ENCODE assay signal across 9 cellular contexts in the genomic region with DNA sequence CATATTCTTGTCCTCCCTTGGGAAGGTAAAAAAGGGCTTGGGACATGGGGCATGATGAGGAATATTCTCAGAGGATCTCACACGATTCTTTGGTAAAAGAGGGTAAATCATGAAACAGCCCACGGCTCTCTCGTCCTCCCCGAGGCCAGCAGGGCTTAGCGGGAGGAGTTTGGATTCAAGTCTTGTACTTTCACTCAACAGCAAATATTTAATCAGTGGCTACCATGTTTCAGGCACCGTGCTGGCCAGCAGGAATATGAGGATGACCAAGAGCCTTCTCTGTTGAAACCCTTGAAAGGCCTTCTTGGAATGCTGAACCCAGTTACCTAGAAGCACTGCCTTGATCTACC. TPM values are rescaled to one million over a fixed set of nuclear protein-coding genes. Genes with fewer than 3 reads are reported as not detected.
DNase-seq lines count a peak whose midpoint lies in the region; ATAC-seq, FAIRE-seq and TF ChIP-seq lines count a peak whose summit lies in the region.
"Had no signal": no experiment of that assay in that cellular context is flagged by ENCODE, and none has a peak within 500 bp of the region (broad histone marks: within the 10 kb centered on the region; RNA-seq: fewer than 3 reads in every experiment).

No MANE protein-coding gene starts in this region.

- H3K27me3 Mint-ChIP-seq in activated CD4-positive, alpha-beta T cell treated with anti-CD3 and anti-CD28 coated beads, Interleukin-2, amount 10 ng/mL, durations not matched to agents 7 days and 5 days: no peaks in the 10 kb centered on the region
- no peaks in the 10 kb centered on the region for H3K27me3 Mint-ChIP-seq in activated naive CD8-positive, alpha-beta T cell treated with anti-CD3 and anti-CD28 coated beads for 36 hours

- WGBS in HepG2 (ENCODE audit: low lambda C conversion rate): 56% methylated on average over 6 of the region's 6 CpGs
- WGBS in suprapubic skin: 51% methylated on average over 6 of the region's 6 CpGs

- FAIRE-seq in HepG2 (lab: Jason Lieb, UNC): no peak

- POLR2A ChIA-PET in activated CD4-positive, alpha-beta T cell treated with anti-CD3 and anti-CD28 coated beads, Interleukin-2, amount 10 ng/mL, durations not matched to agents 7 days and 5 days (lab: Charles Lee): no interaction called here
- POLR2A ChIA-PET in HepG2 (lab: Yijun Ruan, JAX): interaction anchor here (0.6 to 1.3 kb wide), 3 partner anchors 8 to 160 kb away, joined by 3 to 4 read pairs (median 4); partner anchors contain the start of genes HEXIM1 and MAP3K14

- no peaks in the 10 kb centered on the region for H3K27me3 ChIP-seq in HepG2 (ENCODE audit: control insufficient read depth in 1 of 2, insufficient read depth in 2 of 2, low read length in 2 of 2)
- no peaks in the 10 kb centered on the region for H3K27me3 ChIP-seq in suprapubic skin

- peak overlapping the region; percentile 30 for H3K4me3 Mint-ChIP-seq in activated CD4-positive, alpha-beta T cell treated with anti-CD3 and anti-CD28 coated beads, Interleukin-2, amount 10 ng/mL, durations not matched to agents 7 days and 5 days
- peak overlapping the region; percentile 42 for H3K4me3 Mint-ChIP-seq in activated naive CD8-positive, alpha-beta T cell treated with anti-CD3 and anti-CD28 coated beads for 36 hours
- H3K4me3 Mint-ChIP-seq: neural crest cell had no signal

- H3K79me2 ChIP-seq in HepG2 (ENCODE audit: insufficient read depth, low read length): peaks cover 54% of the 10 kb centered on the region

- H3K36me3 Mint-ChIP-seq in activated CD4-positive, alpha-beta T cell treated with anti-CD3 and anti-CD28 coated beads, Interleukin-2, amount 10 ng/mL, durations not matched to agents 7 days and 5 days (ENCODE audit: low read depth): peaks cover 53% of the 10 kb centered on the region
- H3K36me3 Mint-ChIP-seq in activated naive CD8-positive, alpha-beta T cell treated with anti-CD3 and anti-CD28 coated beads for 36 hours: peaks cover 62% of the 10 kb centered on the region

- H3K27ac Mint-ChIP-seq in activated CD4-positive, alpha-beta T cell treated with anti-CD3 and anti-CD28 coated beads, Interleukin-2, amount 10 ng/mL, durations not matched to agents 7 days and 5 days: peak overlapping the region; percentile 91
- peak overlapping the region; percentile 92 for H3K27ac Mint-ChIP-seq in activated naive CD8-positive, alpha-beta T cell treated with anti-CD3 and anti-CD28 coated beads for 36 hours

- TF ChIP-seq RAD21 in HepG2 (CRISPR knock-in tag; IDR thresholded peaks at IDR 0.05): no peak

- intact Hi-C loops in HepG2 (cut with micrococcal nuclease; ENCODE audit: unreplicated experiment): no loop called here

- no peak overlapping the region for H3K4me3 ChIP-seq in HepG2 (replicated peaks in 1 of 3; ENCODE audit: insufficient read depth in 1 of 3, low read depth in 2 of 3, low read length in 3 of 3)
- H3K4me3 ChIP-seq in suprapubic skin: no peak overlapping the region

- H3K9me3 Mint-ChIP-seq in activated CD4-positive, alpha-beta T cell treated with anti-CD3 and anti-CD28 coated beads, Interleukin-2, amount 10 ng/mL, durations not matched to agents 7 days and 5 days: no peaks in the 10 kb centered on the region
- H3K9me3 Mint-ChIP-seq in activated naive CD8-positive, alpha-beta T cell treated with anti-CD3 and anti-CD28 coated beads for 36 hours: no peaks in the 10 kb centered on the region
- H3K9me3 Mint-ChIP-seq: neural crest cell had no signal

- DNase-seq in activated CD4-positive, alpha-beta T cell treated with anti-CD3 and anti-CD28 coated beads, Interleukin-2, amount 10 ng/mL, durations not matched to agents 7 days and 5 days: no peak
- no peak for DNase-seq in activated CD4-positive, alpha-beta T cell treated with anti-CD3 and anti-CD28 coated beads, Interleukin-2, amount 50 U/mL, for 4 hours
- DNase-seq in activated naive CD8-positive, alpha-beta T cell treated with anti-CD3 and anti-CD28 coated beads for 36 hours: no peak
- DNase-seq in HepG2 (ENCODE audit: low spot score) (no peak), suprapubic skin (ENCODE audit: low spot score in 2 of 2) (no peak), activated gamma-delta T cell treated with Interleukin-2 at 50 U/mL for 16 hours (no peak), NCI-H1092 (lab: John Stamatoyannopoulos, UW) (no peak)
- DNase-seq in stimulated activated CD4-positive, alpha-beta T cell treated with anti-CD3 and anti-CD28 coated beads, Interleukin-4, amount 100 ng/mL, for 24 hours: no peak

- TF ChIP-seq EP300 in HepG2 (IDR thresholded peaks at IDR 0.05; ENCODE audit: low read depth in 2 of 2, low read length in 2 of 2) (no peak), HepG2 (CRISPR knock-in tag; IDR thresholded peaks at IDR 0.05; ENCODE audit: borderline replicate concordance) (no peak), suprapubic skin (IDR thresholded peaks at IDR 0.05) (no peak)

- no TSS peak for BruUV-seq in HepG2 (replicated peaks; lab: Mats Ljungman, UMichigan)

- no peak for ATAC-seq in HepG2

- no peaks in the 10 kb centered on the region for H4K20me1 ChIP-seq in HepG2 (ENCODE audit: insufficient read depth, low read length)

- H3K27ac ChIP-seq in HepG2 (ENCODE audit: extremely low read length, insufficient read depth, low read length) (no peak overlapping the region), suprapubic skin (peak overlapping the region; percentile 86)

- H3K4me1 Mint-ChIP-seq in activated CD4-positive, alpha-beta T cell treated with anti-CD3 and anti-CD28 coated beads, Interleukin-2, amount 10 ng/mL, durations not matched to agents 7 days and 5 days: peaks cover 83% of the 10 kb centered on the region
- peaks cover 77% of the 10 kb centered on the region for H3K4me1 Mint-ChIP-seq in activated naive CD8-positive, alpha-beta T cell treated with anti-CD3 and anti-CD28 coated beads for 36 hours

- no peak overlapping the region for H3K4me2 ChIP-seq in HepG2 (ENCODE audit: low read depth, low read length)

- H3K9me3 ChIP-seq in HepG2 (ENCODE audit: low read length) (no peaks in the 10 kb centered on the region), suprapubic skin (no peaks in the 10 kb centered on the region)

- CTCF ChIA-PET in activated CD4-positive, alpha-beta T cell treated with anti-CD3 and anti-CD28 coated beads, Interleukin-2, amount 10 ng/mL, durations not matched to agents 7 days and 5 days (lab: Charles Lee): interaction anchor here (0.6 to 1.9 kb wide), 7 partner anchors 9 to 172 kb away, joined by 3 to 4 read pairs (median 3); partner anchors contain the start of genes ACBD4 and MAP3K14
- CTCF ChIA-PET in HepG2 (lab: Yijun Ruan, JAX; ENCODE audit: low intra/inter-chr PET ratio, low total read pairs): interaction anchor here (0.6 kb wide), 1 partner anchor 77 kb away, joined by 3 read pairs; no protein-coding TSS in a partner anchor

- H3K36me3 ChIP-seq in HepG2 (replicated peaks in 1 of 2; ENCODE audit: control insufficient read depth in 1 of 2, insufficient read depth in 2 of 2, low read length in 2 of 2): no peaks in the 10 kb centered on the region
- no peaks in the 10 kb centered on the region for H3K36me3 ChIP-seq in suprapubic skin

- no peak overlapping the region for H3K9ac ChIP-seq in HepG2 (ENCODE audit: insufficient read depth, low read depth, low read length)

- H3K4me1 ChIP-seq in HepG2 (ENCODE audit: insufficient read depth, low read length) (peaks cover 42% of the 10 kb centered on the region), suprapubic skin (peaks cover 83% of the 10 kb centered on the region)

- in situ Hi-C loops in HepG2 (cut with HindIII; ENCODE audit: extremely low pct_ligation_motif_present, low pct_unique_long_range_greater_than_20kb): no loop called here

- TF ChIP-seq POLR2A in HepG2 (IDR thresholded peaks at IDR 0.05; ENCODE audit: insufficient read depth in 1 of 2, low read depth in 2 of 2, low read length in 2 of 2): no peak
- TF ChIP-seq POLR2A in suprapubic skin (IDR thresholded peaks at IDR 0.05): no peak

- H2AFZ ChIP-seq in HepG2 (ENCODE audit: low read length): no peak overlapping the region

- no peak for TF ChIP-seq CTCF in HepG2 (CRISPR knock-in tag; IDR thresholded peaks at IDR 0.05)
- no peak for TF ChIP-seq CTCF in suprapubic skin (IDR thresholded peaks at IDR 0.05)

RNA-seq across cellular contexts. Expression of gene MAP3K14, which starts 8.8 kb away (rescaled TPM):
- 10 to 100 TPM; 25.8 to 26.0 TPM for total RNA-seq in activated CD4-positive, alpha-beta T cell treated with anti-CD3 and anti-CD28 coated beads, Interleukin-2, amount 10 ng/mL, durations not matched to agents 7 days and 5 days
- total RNA-seq in activated naive CD8-positive, alpha-beta T cell treated with anti-CD3 and anti-CD28 coated beads for 36 hours: 10 to 100 TPM; 27.1 to 28.3 TPM
- total RNA-seq in HepG2 (2016; rRNA removed; fragmentation: Illumina TruSeq; extraction: Trizol) (1.2 and 2.6 TPM in 2 replicates), suprapubic skin (10 to 100 TPM in 3 of 4 donors, 1 to 10 TPM in 1; 9.6 to 14.4 (median 11.9) TPM)
- 2.1 and 2.5 TPM in 2 replicates for total RNA-seq in HepG2 (2016; cell fraction: cytosol; rRNA removed; fragmentation: Illumina TruSeq; extraction: Trizol; ENCODE audit: low read depth)
- 1.1 and 2.6 TPM in 2 replicates for total RNA-seq in HepG2 (2016; cell fraction: insoluble cytoplasmic fraction; rRNA removed; fragmentation: Illumina TruSeq; extraction: Trizol)
- total RNA-seq in HepG2 (2016; cell fraction: membrane; rRNA removed; fragmentation: Illumina TruSeq; extraction: Trizol): 2.1 and 2.4 TPM in 2 replicates
- 3.1 and 3.3 TPM in 2 replicates for total RNA-seq in HepG2 (2016; cell fraction: nucleus; rRNA removed; fragmentation: Illumina TruSeq; extraction: Trizol)
- 2.6 and 4.0 TPM in 2 replicates for polyA plus RNA-seq in HepG2 (2011; rRNA removed)
- polyA plus RNA-seq in HepG2 (2011; cell fraction: cytosol; rRNA removed): 1.8 and 2.4 TPM in 2 replicates
- polyA plus RNA-seq in HepG2 (2011; cell fraction: nucleus; rRNA removed): 10.1 and 10.7 TPM in 2 replicates
- polyA plus RNA-seq in HepG2 (2012): 1.6 and 2.1 TPM in 2 replicates
- polyA plus RNA-seq in HepG2 (2016; cell fraction: cytosol; fragmentation: Illumina TruSeq; extraction: Trizol; ENCODE audit: low read depth): 1.6 and 2.0 TPM in 2 replicates
- 1.3 and 1.9 TPM in 2 replicates for polyA plus RNA-seq in HepG2 (2016; cell fraction: insoluble cytoplasmic fraction; fragmentation: Illumina TruSeq; extraction: Trizol; ENCODE audit: low read depth)
- polyA plus RNA-seq in HepG2 (2016; cell fraction: membrane; fragmentation: Illumina TruSeq; extraction: Trizol; ENCODE audit: low read depth): 1.6 and 2.3 TPM in 2 replicates
- 10.6 and 10.8 TPM in 2 replicates for polyA plus RNA-seq in HepG2 (2016; cell fraction: nucleus; fragmentation: Illumina TruSeq; extraction: Trizol; ENCODE audit: insufficient read depth, low read depth)
- polyA minus RNA-seq in HepG2 (2011; rRNA and poly(A)+ RNA removed; ENCODE audit: low replicate concordance): 2.2 and 7.2 TPM in 2 replicates
- polyA minus RNA-seq in HepG2 (2011; cell fraction: cytosol; rRNA and poly(A)+ RNA removed): 0.40 and 0.44 TPM in 2 replicates
- polyA minus RNA-seq in HepG2 (2011; cell fraction: nucleus; rRNA and poly(A)+ RNA removed): 3.2 and 3.7 TPM in 2 replicates

RNA-seq across cellular contexts. Expression of gene SPATA32, which starts 46.1 kb away (rescaled TPM):
- total RNA-seq in activated CD4-positive, alpha-beta T cell treated with anti-CD3 and anti-CD28 coated beads, Interleukin-2, amount 10 ng/mL, durations not matched to agents 7 days and 5 days: under 1 TPM; 0.27 to 0.67 TPM
- total RNA-seq in activated naive CD8-positive, alpha-beta T cell treated with anti-CD3 and anti-CD28 coated beads for 36 hours: under 1 TPM; 0.62 to 0.68 TPM
- total RNA-seq in HepG2 (2016; rRNA removed; fragmentation: Illumina TruSeq; extraction: Trizol) (not detected in 2 replicates), suprapubic skin (not detected)
- not detected in 2 replicates for total RNA-seq in HepG2 (2016; cell fraction: cytosol; rRNA removed; fragmentation: Illumina TruSeq; extraction: Trizol; ENCODE audit: low read depth)
- total RNA-seq in HepG2 (2016; cell fraction: insoluble cytoplasmic fraction; rRNA removed; fragmentation: Illumina TruSeq; extraction: Trizol): not detected in 2 replicates
- not detected in 2 replicates for total RNA-seq in HepG2 (2016; cell fraction: membrane; rRNA removed; fragmentation: Illumina TruSeq; extraction: Trizol)
- not detected in 2 replicates for total RNA-seq in HepG2 (2016; cell fraction: nucleus; rRNA removed; fragmentation: Illumina TruSeq; extraction: Trizol)
- polyA plus RNA-seq in HepG2 (2011; rRNA removed): not detected in 2 replicates
- polyA plus RNA-seq in HepG2 (2011; cell fraction: cytosol; rRNA removed): not detected in 2 replicates
- polyA plus RNA-seq in HepG2 (2011; cell fraction: nucleus; rRNA removed): not detected in 2 replicates
- polyA plus RNA-seq in HepG2 (2012): not detected in 2 replicates
- polyA plus RNA-seq in HepG2 (2016; cell fraction: cytosol; fragmentation: Illumina TruSeq; extraction: Trizol; ENCODE audit: low read depth): not detected in 2 replicates
- polyA plus RNA-seq in HepG2 (2016; cell fraction: insoluble cytoplasmic fraction; fragmentation: Illumina TruSeq; extraction: Trizol; ENCODE audit: low read depth): not detected in 2 replicates
- polyA plus RNA-seq in HepG2 (2016; cell fraction: membrane; fragmentation: Illumina TruSeq; extraction: Trizol; ENCODE audit: low read depth): not detected in 2 replicates
- polyA plus RNA-seq in HepG2 (2016; cell fraction: nucleus; fragmentation: Illumina TruSeq; extraction: Trizol; ENCODE audit: insufficient read depth, low read depth): not detected in 2 replicates
- polyA minus RNA-seq in HepG2 (2011; rRNA and poly(A)+ RNA removed; ENCODE audit: low replicate concordance): not detected in 2 replicates
- not detected in 2 replicates for polyA minus RNA-seq in HepG2 (2011; cell fraction: cytosol; rRNA and poly(A)+ RNA removed)
- polyA minus RNA-seq in HepG2 (2011; cell fraction: nucleus; rRNA and poly(A)+ RNA removed): not detected in 2 replicates
